In the genomic region with DNA sequence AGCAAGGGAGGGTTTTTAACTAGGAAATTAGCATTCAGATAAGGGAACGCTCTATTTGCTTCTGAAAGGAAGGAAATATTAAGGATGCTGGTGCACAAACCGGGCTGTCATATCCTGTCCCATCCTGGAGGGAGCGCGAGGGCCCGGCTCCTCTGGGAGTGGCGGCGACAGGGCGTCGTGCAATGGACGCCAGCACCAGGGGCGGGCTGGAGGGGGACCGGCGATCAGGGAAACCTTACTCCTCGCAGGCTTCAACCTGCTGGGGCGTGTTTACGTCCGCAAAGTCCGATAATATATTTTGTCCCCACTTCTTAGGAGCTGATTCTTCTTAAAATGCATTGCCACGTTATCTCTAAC, we compare ENCODE assay signal across 9 cellular contexts.
DNase-seq lines count a peak whose midpoint lies in the region; ATAC-seq lines count a peak whose summit lies in the region.
"Had no signal": no experiment of that assay in that cellular context is flagged by ENCODE, and none has a peak within 500 bp of the region (broad histone marks: within the 10 kb centered on the region; RNA-seq: fewer than 3 reads in every experiment).

No MANE protein-coding gene starts in this region.

- no peak overlapping the region for H3K4me3 ChIP-seq in CD4-positive, alpha-beta memory T cell (ENCODE audit: low read length in 2 of 2)

- H3K27ac Mint-ChIP-seq in CD4-positive, alpha-beta memory T cell = no peak overlapping the region
- peak overlapping the region in 2 of 3 donors; percentile 58 to 59 for H3K27ac Mint-ChIP-seq in IgD-negative memory B cell
- H3K27ac Mint-ChIP-seq in effector memory CD8-positive, alpha-beta T cell = no peak overlapping the region
- H3K27ac Mint-ChIP-seq in natural killer cell treated with Interleukin-12 subunit alpha and Interleukin-12 subunit beta and Interleukin-15 and Interleukin-18, amount 100 ng/mL, for 72 hours = no peak overlapping the region

- peaks cover 0 to 4% of the 10 kb centered on the region in 2 donors for H3K36me3 Mint-ChIP-seq in CD4-positive, alpha-beta memory T cell
- no peaks in the 10 kb centered on the region for H3K36me3 Mint-ChIP-seq in IgD-negative memory B cell
- no peaks in the 10 kb centered on the region for H3K36me3 Mint-ChIP-seq in effector memory CD8-positive, alpha-beta T cell (ENCODE audit: insufficient read depth)
- no peaks in the 10 kb centered on the region for H3K36me3 Mint-ChIP-seq in natural killer cell treated with Interleukin-12 subunit alpha and Interleukin-12 subunit beta and Interleukin-15 and Interleukin-18, amount 100 ng/mL, for 72 hours

- peaks cover 0 to 1% (median 0%) of the 10 kb centered on the region in 8 donors for H3K9me3 Mint-ChIP-seq in CD4-positive, alpha-beta memory T cell
- no peaks in the 10 kb centered on the region for H3K9me3 Mint-ChIP-seq in IgD-negative memory B cell
- no peaks in the 10 kb centered on the region for H3K9me3 Mint-ChIP-seq in effector memory CD8-positive, alpha-beta T cell
- H3K9me3 Mint-ChIP-seq in natural killer cell treated with Interleukin-12 subunit alpha and Interleukin-12 subunit beta and Interleukin-15 and Interleukin-18, amount 100 ng/mL, for 72 hours = no peaks in the 10 kb centered on the region

- POLR2A ChIA-PET in CD4-positive, alpha-beta memory T cell (lab: Charles Lee; ENCODE audit: partially characterized antibody) = no interaction called here

- H3K27me3 Mint-ChIP-seq in CD4-positive, alpha-beta memory T cell = peaks cover 38 to 47% of the 10 kb centered on the region in 2 donors
- peaks cover 39% of the 10 kb centered on the region for H3K27me3 Mint-ChIP-seq in IgD-negative memory B cell
- peaks cover 56 to 92% of the 10 kb centered on the region in 2 donors for H3K27me3 Mint-ChIP-seq in effector memory CD8-positive, alpha-beta T cell
- peaks cover 43 to 61% of the 10 kb centered on the region in 2 donors for H3K27me3 Mint-ChIP-seq in natural killer cell treated with Interleukin-12 subunit alpha and Interleukin-12 subunit beta and Interleukin-15 and Interleukin-18, amount 100 ng/mL, for 72 hours

- H3K27me3 ChIP-seq in CD4-positive, alpha-beta memory T cell (ENCODE audit: insufficient read depth, low read length) = peaks cover 6% of the 10 kb centered on the region

- intact Hi-C loops in CD4-positive, alpha-beta memory T cell (cut with micrococcal nuclease) = no loop called here
- intact Hi-C loops in sciatic nerve (cut with DNase I) = no loop called here

- H3K4me1 ChIP-seq in CD4-positive, alpha-beta memory T cell (ENCODE audit: insufficient read depth, low read length) = peaks cover 18% of the 10 kb centered on the region

- no peak for DNase-seq in CD4-positive, alpha-beta memory T cell
- no peak for DNase-seq in effector memory CD8-positive, alpha-beta T cell
- DNase-seq in natural killer cell treated with Interleukin-12 subunit alpha and Interleukin-12 subunit beta and Interleukin-15 and Interleukin-18, amount 100 ng/mL, for 72 hours (ENCODE audit: low spot score) = no peak
- DNase-seq in sciatic nerve (ENCODE audit: low spot score) (no peak), hypothalamus (lab: John Stamatoyannopoulos, UW) (no peak), NCI-H2227 treated with DMSO at 0.1 percent for 48 hours (lab: John Stamatoyannopoulos, UW) (no peak)
- DNase-seq: NCI-H1930 had no signal

- H3K27ac ChIP-seq in CD4-positive, alpha-beta memory T cell (ENCODE audit: low read depth, low read length) = no peak overlapping the region

- no peaks in the 10 kb centered on the region for H3K9me3 ChIP-seq in CD4-positive, alpha-beta memory T cell (ENCODE audit: control insufficient read depth in 1 of 2, low read length in 2 of 2)

- peaks cover 7 to 17% (median 11%) of the 10 kb centered on the region in 4 donors for H3K4me1 Mint-ChIP-seq in CD4-positive, alpha-beta memory T cell
- H3K4me1 Mint-ChIP-seq in IgD-negative memory B cell = peaks cover 8 to 11% (median 9%) of the 10 kb centered on the region in 3 donors
- H3K4me1 Mint-ChIP-seq in effector memory CD8-positive, alpha-beta T cell (ENCODE audit: low read depth in 2 of 2) = peaks cover 7 to 11% of the 10 kb centered on the region in 2 donors
- H3K4me1 Mint-ChIP-seq in natural killer cell treated with Interleukin-12 subunit alpha and Interleukin-12 subunit beta and Interleukin-15 and Interleukin-18, amount 100 ng/mL, for 72 hours (ENCODE audit: low read depth in 2 of 2) = peaks cover 8 to 9% of the 10 kb centered on the region in 2 donors

- H3K4me3 Mint-ChIP-seq in CD4-positive, alpha-beta memory T cell = peak overlapping the region; percentile 46 to 82 (median 70)
- peak overlapping the region; percentile 72 to 89 (median 82) for H3K4me3 Mint-ChIP-seq in IgD-negative memory B cell
- peak overlapping the region; percentile 61 to 68 for H3K4me3 Mint-ChIP-seq in effector memory CD8-positive, alpha-beta T cell
- H3K4me3 Mint-ChIP-seq in natural killer cell treated with Interleukin-12 subunit alpha and Interleukin-12 subunit beta and Interleukin-15 and Interleukin-18, amount 100 ng/mL, for 72 hours = peak overlapping the region; percentile 38

- H3K36me3 ChIP-seq in CD4-positive, alpha-beta memory T cell (ENCODE audit: insufficient read depth, low read length) = no peaks in the 10 kb centered on the region

- no peak for ATAC-seq in effector memory CD8-positive, alpha-beta T cell (replicated peaks)
- ATAC-seq in natural killer cell treated with Interleukin-12 subunit alpha and Interleukin-12 subunit beta and Interleukin-15 and Interleukin-18, amount 100 ng/mL, for 72 hours = peak in 1 of 2 donors; percentile 41
- ATAC-seq in sciatic nerve (no peak), HG03175 (IDR thresholded peaks at IDR 0.05; ENCODE audit: unreplicated experiment) (no peak)

- CTCF ChIA-PET in CD4-positive, alpha-beta memory T cell (lab: Charles Lee; ENCODE audit: partially characterized antibody) = no interaction called here

Comparison
In these comparisons a context has a peak if more than half of its experiments do, and no peak if none do; other contexts are left out.
1. H3K27ac Mint-ChIP-seq: peak in IgD-negative memory B cell (2 of 3); none in CD4-positive, alpha-beta memory T cell (0 of 7), effector memory CD8-positive, alpha-beta T cell (0 of 2) and natural killer cell treated with Interleukin-12 subunit alpha and Interleukin-12 subunit beta and Interleukin-15 and Interleukin-18, amount 100 ng/mL, for 72 hours (0 of 2).
2. Peak in every context shown above with its lines, with median percentiles within 50 percentile points of each other: H3K4me3 Mint-ChIP-seq.